Comparison of ENCODE assay signal across 17 cellular contexts in genomic region chr2:25236736-25237135, GRCh38.
"Had no signal": no experiment of that assay in that cellular context is flagged by ENCODE, and none has a peak within 500 bp of the region (broad histone marks: within the 10 kb centered on the region; RNA-seq: fewer than 3 reads in every experiment).

No MANE protein-coding gene starts in this region.

- ATAC-seq: left colon, upper lobe of right lung had no signal

- H3K27me3 ChIP-seq: breast epithelium, stomach, upper lobe of right lung had no signal

- H3K4me3 ChIP-seq: breast epithelium, lung, prostate gland, skin epidermis, stomach, upper lobe of right lung had no signal

- H3K4me1 Mint-ChIP-seq: mesothelial cell of epicardium had no signal

- H3K27ac Mint-ChIP-seq: activated T-helper 1 cell treated with anti-CD3 and anti-CD28 coated beads, Interleukin-12 subunit alpha, Interleukin-12 subunit beta, Interleukin-2, Interleukin-4 antibody, amounts not matched to agents 30 ng/mL and 10 ng/mL and 1 ng/mL, durations not matched to agents 14 hours and 24 hours and 36 hours; mesothelial cell of epicardium; nephron had no signal

- H3K9me3 Mint-ChIP-seq: activated T-helper 1 cell treated with anti-CD3 and anti-CD28 coated beads, Interleukin-12 subunit alpha, Interleukin-12 subunit beta, Interleukin-2, Interleukin-4 antibody, amounts not matched to agents 30 ng/mL and 10 ng/mL and 1 ng/mL, durations not matched to agents 14 hours and 24 hours and 36 hours; mesothelial cell of epicardium; nephron had no signal

- H3K4me1 ChIP-seq: breast epithelium, prostate gland, stomach, upper lobe of right lung had no signal

- H3K9me3 ChIP-seq: breast epithelium, prostate gland, stomach, upper lobe of right lung had no signal

- H3K27ac ChIP-seq: breast epithelium, prostate gland, skin epidermis, stomach, upper lobe of right lung, VCaP had no signal

- DNase-seq: activated CD4-positive, alpha-beta T cell treated with anti-CD3 and anti-CD28 coated beads, Interleukin-2, amount 50 U/mL, for 4 hours; dermis blood vessel endothelial cell; effector memory CD4-positive, alpha-beta T cell; hypothalamus; islet precursor cell; left colon; stomach; T-helper 2 cell; upper lobe of right lung had no signal

- H3K4me3 Mint-ChIP-seq: activated T-helper 1 cell treated with anti-CD3 and anti-CD28 coated beads, Interleukin-12 subunit alpha, Interleukin-12 subunit beta, Interleukin-2, Interleukin-4 antibody, amounts not matched to agents 30 ng/mL and 10 ng/mL and 1 ng/mL, durations not matched to agents 14 hours and 24 hours and 36 hours; mesothelial cell of epicardium; nephron had no signal
